13 cellular contexts compared by ENCODE assay signal in genomic region chr19:35270381-35270811, GRCh38. TPM values are rescaled to one million over a fixed set of nuclear protein-coding genes. Genes with fewer than 3 reads are reported as not detected.
DNase-seq lines count a peak whose midpoint lies in the region; ATAC-seq, FAIRE-seq and TF ChIP-seq lines count a peak whose summit lies in the region.
"Had no signal": no experiment of that assay in that cellular context is flagged by ENCODE, and none has a peak within 500 bp of the region (broad histone marks: within the 10 kb centered on the region; RNA-seq: fewer than 3 reads in every experiment).

No MANE protein-coding gene starts in this region.

- POLR2A ChIA-PET in K562 (lab: Yijun Ruan, JAX), result interaction anchor here (0.6 to 1.2 kb wide), 2 partner anchors 48 to 68 kb away, joined by 4 to 6 read pairs; no protein-coding TSS in a partner anchor

- H3K4me3 ChIP-seq in HUES6 (ENCODE audit: low read depth, low read length), result peak overlapping the region; percentile 85
- peak overlapping the region; percentile 56; the same call in 1 of the 2 replicates for H3K4me3 ChIP-seq in K562
- no peak overlapping the region for H3K4me3 ChIP-seq in WERI-Rb-1 (ENCODE audit: low read depth, low read length)

- DNase-seq in CD14-positive monocyte (ENCODE audit: low spot score) (peak; percentile 45), K562 (ENCODE audit: extremely low read depth in 1 of 4, low spot score in 3 of 4) (no peak), natural killer cell (no peak), NCI-H526 (lab: John Stamatoyannopoulos, UW) (no peak), WERI-Rb-1 (no peak)
- no peak for DNase-seq in NK-92 treated with Interleukin-12 subunit alpha and Interleukin-12 subunit beta, amount 100 ng/mL, for 24 hours (lab: John Stamatoyannopoulos, UW)
- DNase-seq: DMS 273 treated with DMSO at 0.1 percent for 48 hours, small intestine had no signal

- no peaks in the 10 kb centered on the region for H4K20me1 ChIP-seq in K562 (replicated peaks; ENCODE audit: control insufficient read depth, insufficient read depth, low read length)

- H3K36me3 Mint-ChIP-seq in CD14-positive monocyte (peaks cover 51 to 55% of the 10 kb centered on the region in 2 donors), natural killer cell (peaks cover 3% of the 10 kb centered on the region)

- no peak for TF ChIP-seq POLR2A in K562 (conservative IDR thresholded peaks at IDR 0.05)

- H3K9me3 Mint-ChIP-seq in CD14-positive monocyte (peaks cover 0 to 2% (median 0%) of the 10 kb centered on the region in 7 donors), natural killer cell (no peaks in the 10 kb centered on the region)

- H3K4me2 ChIP-seq in K562 (ENCODE audit: insufficient read depth, low read length), result peak overlapping the region; percentile 76; the same call in 1 of the 2 replicates

- no peaks in the 10 kb centered on the region for H3K9me1 ChIP-seq in K562 (ENCODE audit: control insufficient read depth, insufficient read depth, low read length)

- H3K9ac ChIP-seq in HUES6 (ENCODE audit: low read length) (no peak overlapping the region), K562 (ENCODE audit: insufficient read depth in 1 of 2, low read depth in 2 of 2, low read length in 2 of 2) (peak overlapping the region in 1 of 2 experiments; percentile 79; a peak in 2 of 4 replicates)

- whole genome bisulfite sequencing in K562 (ENCODE audit: insufficient coverage, low coverage, missing lambda C conversion rate), result 96% methylated on average over 16 of the region's 16 CpGs

- no peaks in the 10 kb centered on the region for H3K27me3 ChIP-seq in HUES6 (ENCODE audit: control insufficient read depth, insufficient read depth, low read length)
- no peaks in the 10 kb centered on the region for H3K27me3 ChIP-seq in K562 (ENCODE audit: control insufficient read depth in 2 of 2, insufficient read depth in 2 of 2, low read length in 2 of 2)
- H3K27me3 ChIP-seq in WERI-Rb-1 (ENCODE audit: insufficient read depth, low read depth, severe bottlenecking), result no peaks in the 10 kb centered on the region

- H3K4me3 Mint-ChIP-seq in CD14-positive monocyte (peak overlapping the region; percentile 35 to 62), natural killer cell (peak overlapping the region; percentile 78)

- CTCF ChIA-PET in K562 (lab: Yijun Ruan, JAX; ENCODE audit: low intra/inter-chr PET ratio), result interaction anchor here (0.7 to 2.0 kb wide), 2 partner anchors 23 to 447 kb away, joined by 3 to 6 read pairs; partner anchors contain the start of gene KMT2B

- BruUV-seq in K562 (replicated peaks; lab: Mats Ljungman, UMichigan), result no TSS peak

- H3K27ac ChIP-seq in HUES6 (ENCODE audit: low read depth, low read length) (no peak overlapping the region), K562 (ENCODE audit: extremely low read depth, low read depth, low read length) (no peak overlapping the region), WERI-Rb-1 (no peak overlapping the region)

- ATAC-seq in K562 (no peak), natural killer cell (no peak), HG03196 (IDR thresholded peaks at IDR 0.05; ENCODE audit: unreplicated experiment) (no peak)

- TF ChIP-seq CTCF in CD14-positive monocyte (IDR thresholded peaks at IDR 0.05) (no peak), K562 (IDR thresholded peaks at IDR 0.05 in 2 of 3, conservative IDR thresholded peaks at IDR 0.05 in 1 of 3; ENCODE audit: insufficient read depth in 2 of 3, low read depth in 1 of 3, low read length in 3 of 3) (no peak), natural killer cell (IDR thresholded peaks at IDR 0.05) (no peak), WERI-Rb-1 (IDR thresholded peaks at IDR 0.05; ENCODE audit: low read depth, low read length) (no peak)

- H3K4me1 ChIP-seq in HUES6 (ENCODE audit: control insufficient read depth, insufficient read depth, low read length), result peaks cover 8% of the 10 kb centered on the region; the same call in 1 of the 2 replicates
- H3K4me1 ChIP-seq in K562 (replicated peaks in 1 of 2; ENCODE audit: control insufficient read depth in 2 of 2, insufficient read depth in 2 of 2, low read length in 2 of 2), result peaks cover 15 to 42% of the 10 kb centered on the region in 2 experiments

- peaks cover 0 to 5% (median 3%) of the 10 kb centered on the region in 3 donors for H3K27me3 Mint-ChIP-seq in CD14-positive monocyte (ENCODE audit: low read depth in 3 of 3)
- H3K27me3 Mint-ChIP-seq in natural killer cell (ENCODE audit: low read depth in 2 of 2), result no peaks in the 10 kb centered on the region

- no peak for TF ChIP-seq EP300 in K562 (IDR thresholded peaks at IDR 0.05; ENCODE audit: low read length)

- no peak for FAIRE-seq in K562 (lab: Jason Lieb, UNC)
- FAIRE-seq: frontal cortex, H54, small intestine had no signal

- no peak overlapping the region for H2AFZ ChIP-seq in K562 (ENCODE audit: low read depth, low read length)

- H3K4me1 Mint-ChIP-seq in CD14-positive monocyte, result peaks cover 56% of the 10 kb centered on the region
- peaks cover 25 to 48% of the 10 kb centered on the region in 2 donors for H3K4me1 Mint-ChIP-seq in natural killer cell

- H3K79me2 ChIP-seq in K562 (ENCODE audit: control insufficient read depth, insufficient read depth, low read length), result peaks cover 23% of the 10 kb centered on the region

- H3K27ac Mint-ChIP-seq in CD14-positive monocyte, result peak overlapping the region in 2 of 7 donors; percentile 19 to 77
- H3K27ac Mint-ChIP-seq in natural killer cell, result peak overlapping the region; percentile 74 to 81

- intact Hi-C loops in CD14-positive monocyte (cut with micrococcal nuclease), result loop anchor here (5.0 kb wide), 4 partner anchors 37 to 227 kb away; no protein-coding TSS in a partner anchor
- intact Hi-C loops in K562 (cut with micrococcal nuclease), result no loop called here
- intact Hi-C loops in natural killer cell (cut with micrococcal nuclease), result no loop called here

- in situ Hi-C loops in K562 (cut with MboI), result loop anchor here (10.0 kb wide), 2 partner anchors 64 to 194 kb away; no protein-coding TSS in a partner anchor

- TF ChIP-seq RAD21 in K562 (CRISPR knock-in tag; conservative IDR thresholded peaks at IDR 0.05 in 1 of 2, IDR thresholded peaks at IDR 0.05 in 1 of 2), result no peak

- H3K9me3 ChIP-seq in HUES6 (ENCODE audit: control insufficient read depth, insufficient read depth, low read depth, low read length), result no peaks in the 10 kb centered on the region
- H3K9me3 ChIP-seq in K562 (replicated peaks; ENCODE audit: control insufficient read depth, insufficient read depth, low read depth, low read length), result no peaks in the 10 kb centered on the region
- H3K9me3 ChIP-seq in WERI-Rb-1 (ENCODE audit: severe bottlenecking), result no peaks in the 10 kb centered on the region

- H3K36me3 ChIP-seq in HUES6 (ENCODE audit: control insufficient read depth, insufficient read depth, low read length) (peaks cover 61% of the 10 kb centered on the region), K562 (ENCODE audit: control insufficient read depth, insufficient read depth, low read length) (peaks cover 71% of the 10 kb centered on the region; the same call in 2 of the 3 replicates), WERI-Rb-1 (peaks cover 67% of the 10 kb centered on the region)

RNA-seq across cellular contexts. Expression of gene USF2, which starts 1.6 kb away (rescaled TPM):
- polyA plus RNA-seq in CD14-positive monocyte (1 to 10 TPM; 2.7 to 5.0 TPM), K562 (2011; rRNA removed) (62.5 and 69.2 TPM in 2 replicates), K562 (2014; fragmentation: Illumina TruSeq; extraction: Trizol) (57.2 and 58.4 TPM in 2 replicates), K562 (2014; fragmentation: Nextera tagmentation; extraction: Ambion mirVana) (under 1 TPM; 0.27 to 0.34 TPM), K562 (2014; rRNA removed) (78.0 and 93.7 TPM in 2 replicates)
- 42.6 and 101 TPM in 2 replicates for total RNA-seq in K562 (2011; cell fraction: chromatin; rRNA removed; ENCODE audit: low replicate concordance)
- total RNA-seq in K562 (2011; cell fraction: nucleolus; rRNA removed), result 81.1 and 82.5 TPM in 2 replicates
- total RNA-seq in K562 (2011; cell fraction: nucleoplasm; rRNA removed), result 54.4 and 62.0 TPM in 2 replicates
- total RNA-seq in K562 (2014; rRNA removed) (79.6 and 92.0 TPM in 2 replicates), K562 (2014; rRNA removed; fragmentation: Illumina TruSeq; extraction: Trizol) (27.8 and 31.1 TPM in 2 replicates), K562 (2015; rRNA removed; fragmentation: Illumina TruSeq; extraction: Trizol) (41.3 and 44.8 TPM in 2 replicates), K562 (2021) (79.6 and 85.1 TPM in 2 replicates), natural killer cell (100 to 1,000 TPM; 243 to 253 (median 250) TPM)
- 53.9 and 98.4 TPM in 2 replicates for polyA plus RNA-seq in K562 (2011; cell fraction: cytosol; rRNA removed)
- 102 and 108 TPM in 2 replicates for polyA plus RNA-seq in K562 (2011; cell fraction: nucleus; rRNA removed)
- 81.4 and 98.5 TPM in 2 replicates for polyA plus RNA-seq in K562 (2012)
- polyA minus RNA-seq in K562 (2011; rRNA and poly(A)+ RNA removed), result 31.5 and 39.4 TPM in 2 replicates
- polyA minus RNA-seq in K562 (2011; cell fraction: cytosol; rRNA and poly(A)+ RNA removed), result 28.5 and 53.2 TPM in 2 replicates
- polyA minus RNA-seq in K562 (2011; cell fraction: nucleus; rRNA and poly(A)+ RNA removed), result 21.7 and 31.3 TPM in 2 replicates

RNA-seq across cellular contexts. Expression of gene HAMP, which starts 11.9 kb away (rescaled TPM):
- polyA plus RNA-seq in CD14-positive monocyte (not detected), K562 (2011; rRNA removed) (0.26 and 0.39 TPM in 2 replicates), K562 (2014; fragmentation: Illumina TruSeq; extraction: Trizol) (0.64 and 1.1 TPM in 2 replicates), K562 (2014; fragmentation: Nextera tagmentation; extraction: Ambion mirVana) (1 to 10 TPM in 1 of 2 experiments, under 1 TPM in 1; 0.65 to 1.0 TPM), K562 (2014; rRNA removed) (0.05 and 0.76 TPM in 2 replicates)
- total RNA-seq in K562 (2011; cell fraction: chromatin; rRNA removed; ENCODE audit: low replicate concordance), result 0.25 and 1.3 TPM in 2 replicates
- 1.5 and 2.1 TPM in 2 replicates for total RNA-seq in K562 (2011; cell fraction: nucleolus; rRNA removed)
- total RNA-seq in K562 (2011; cell fraction: nucleoplasm; rRNA removed), result 0.84 and 1.9 TPM in 2 replicates
- total RNA-seq in K562 (2014; rRNA removed) (not detected in 2 replicates), K562 (2014; rRNA removed; fragmentation: Illumina TruSeq; extraction: Trizol) (0.29 TPM in 1 of 2 replicates, not detected in the other), K562 (2015; rRNA removed; fragmentation: Illumina TruSeq; extraction: Trizol) (0.57 TPM in 1 of 2 replicates, not detected in the other), K562 (2021) (0.29 TPM in 2 replicates), natural killer cell (1 to 10 TPM in 1 of 3 donors, under 1 TPM in 2; 0.34 to 1.5 (median 0.45) TPM)
- 0.74 and 3.9 TPM in 2 replicates for polyA plus RNA-seq in K562 (2011; cell fraction: cytosol; rRNA removed)
- polyA plus RNA-seq in K562 (2011; cell fraction: nucleus; rRNA removed), result 0.24 and 0.74 TPM in 2 replicates
- 0.98 and 2.0 TPM in 2 replicates for polyA plus RNA-seq in K562 (2012)
- 0.11 TPM in 1 of 2 replicates, not detected in the other for polyA minus RNA-seq in K562 (2011; rRNA and poly(A)+ RNA removed)
- 1.6 TPM in 1 of 2 replicates, not detected in the other for polyA minus RNA-seq in K562 (2011; cell fraction: cytosol; rRNA and poly(A)+ RNA removed)
- 0.11 and 0.67 TPM in 2 replicates for polyA minus RNA-seq in K562 (2011; cell fraction: nucleus; rRNA and poly(A)+ RNA removed)
- total RNA-seq: frontal cortex had no signal

RNA-seq across cellular contexts. Expression of gene MAG, which starts 21.6 kb away (rescaled TPM):
- polyA plus RNA-seq in CD14-positive monocyte (not detected), K562 (2011; rRNA removed) (1.4 and 1.6 TPM in 2 replicates), K562 (2014; fragmentation: Illumina TruSeq; extraction: Trizol) (0.61 and 3.3 TPM in 2 replicates), K562 (2014; fragmentation: Nextera tagmentation; extraction: Ambion mirVana) (under 1 TPM; 0.11 to 0.39 TPM), K562 (2014; rRNA removed) (2.9 and 10.0 TPM in 2 replicates)
- total RNA-seq in K562 (2011; cell fraction: chromatin; rRNA removed; ENCODE audit: low replicate concordance), result 9.6 and 21.9 TPM in 2 replicates
- 25.2 and 25.7 TPM in 2 replicates for total RNA-seq in K562 (2011; cell fraction: nucleolus; rRNA removed)
- total RNA-seq in K562 (2011; cell fraction: nucleoplasm; rRNA removed), result 12.0 and 17.2 TPM in 2 replicates
- total RNA-seq in K562 (2014; rRNA removed) (6.3 and 9.0 TPM in 2 replicates), K562 (2014; rRNA removed; fragmentation: Illumina TruSeq; extraction: Trizol) (0.67 and 1.1 TPM in 2 replicates), K562 (2015; rRNA removed; fragmentation: Illumina TruSeq; extraction: Trizol) (2.8 and 4.6 TPM in 2 replicates), K562 (2021) (6.4 and 7.7 TPM in 2 replicates), natural killer cell (not detected)
- polyA plus RNA-seq in K562 (2011; cell fraction: cytosol; rRNA removed), result 1.6 and 6.7 TPM in 2 replicates
- 1.9 and 8.2 TPM in 2 replicates for polyA plus RNA-seq in K562 (2011; cell fraction: nucleus; rRNA removed)
- 2.3 and 5.2 TPM in 2 replicates for polyA plus RNA-seq in K562 (2012)
- polyA minus RNA-seq in K562 (2011; rRNA and poly(A)+ RNA removed), result 1.4 TPM in 1 of 2 replicates, not detected in the other
- 3.0 and 8.6 TPM in 2 replicates for polyA minus RNA-seq in K562 (2011; cell fraction: cytosol; rRNA and poly(A)+ RNA removed)
- polyA minus RNA-seq in K562 (2011; cell fraction: nucleus; rRNA and poly(A)+ RNA removed), result 3.8 and 6.6 TPM in 2 replicates
- total RNA-seq: frontal cortex, lung microvascular endothelial cell had no signal
- polyA plus RNA-seq: small intestine had no signal

RNA-seq across cellular contexts. Expression of gene LSR, which starts 21.6 kb away (rescaled TPM):
- under 1 TPM in 1 of 2 donors, not detected in 1; 0.17 TPM for polyA plus RNA-seq in CD14-positive monocyte
- 30.2 and 123 TPM in 2 replicates for total RNA-seq in K562 (2011; cell fraction: chromatin; rRNA removed; ENCODE audit: low replicate concordance)
- total RNA-seq in K562 (2011; cell fraction: nucleolus; rRNA removed), result 223 and 260 TPM in 2 replicates
- total RNA-seq in K562 (2011; cell fraction: nucleoplasm; rRNA removed), result 130 and 145 TPM in 2 replicates
- 65.1 and 111 TPM in 2 replicates for total RNA-seq in K562 (2014; rRNA removed)
- total RNA-seq in K562 (2014; rRNA removed; fragmentation: Illumina TruSeq; extraction: Trizol), result 10.1 and 11.3 TPM in 2 replicates
- total RNA-seq in K562 (2015; rRNA removed; fragmentation: Illumina TruSeq; extraction: Trizol), result 29.4 and 32.3 TPM in 2 replicates
- 83.3 and 87.9 TPM in 2 replicates for total RNA-seq in K562 (2021)
- 19.6 and 42.8 TPM in 2 replicates for polyA plus RNA-seq in K562 (2011; rRNA removed)
- polyA plus RNA-seq in K562 (2011; cell fraction: cytosol; rRNA removed), result 24.5 and 85.7 TPM in 2 replicates
- polyA plus RNA-seq in K562 (2011; cell fraction: nucleus; rRNA removed), result 44.0 and 102 TPM in 2 replicates
- polyA plus RNA-seq in K562 (2012), result 77.8 and 93.6 TPM in 2 replicates
- 28.0 and 61.6 TPM in 2 replicates for polyA plus RNA-seq in K562 (2014; fragmentation: Illumina TruSeq; extraction: Trizol)
- polyA plus RNA-seq in K562 (2014; fragmentation: Nextera tagmentation; extraction: Ambion mirVana), result under 1 TPM; 0.44 to 0.66 TPM
- 39.4 and 47.4 TPM in 2 replicates for polyA plus RNA-seq in K562 (2014; rRNA removed)
- polyA minus RNA-seq in K562 (2011; rRNA and poly(A)+ RNA removed), result 9.4 and 16.2 TPM in 2 replicates
- 87.6 and 93.3 TPM in 2 replicates for polyA minus RNA-seq in K562 (2011; cell fraction: cytosol; rRNA and poly(A)+ RNA removed)
- polyA minus RNA-seq in K562 (2011; cell fraction: nucleus; rRNA and poly(A)+ RNA removed), result 61.4 and 69.4 TPM in 2 replicates
- total RNA-seq in natural killer cell, result 1 to 10 TPM; 3.4 to 6.9 (median 6.7) TPM

RNA-seq across cellular contexts. Expression of gene FAM187B, which starts 41.9 kb away (rescaled TPM):
- polyA plus RNA-seq in CD14-positive monocyte (not detected), K562 (2011; rRNA removed) (not detected in 2 replicates), K562 (2014; fragmentation: Illumina TruSeq; extraction: Trizol) (not detected in 2 replicates), K562 (2014; fragmentation: Nextera tagmentation; extraction: Ambion mirVana) (under 1 TPM in 1 of 2 experiments, not detected in 1; 0.04 TPM), K562 (2014; rRNA removed) (not detected in 2 replicates)
- 0.25 TPM in 1 of 2 replicates, not detected in the other for total RNA-seq in K562 (2011; cell fraction: chromatin; rRNA removed; ENCODE audit: low replicate concordance)
- total RNA-seq in K562 (2011; cell fraction: nucleolus; rRNA removed), result not detected in 2 replicates
- total RNA-seq in K562 (2011; cell fraction: nucleoplasm; rRNA removed), result not detected in 2 replicates
- total RNA-seq in K562 (2014; rRNA removed) (0.09 TPM in 1 of 2 replicates, not detected in the other), K562 (2014; rRNA removed; fragmentation: Illumina TruSeq; extraction: Trizol) (not detected in 2 replicates), K562 (2015; rRNA removed; fragmentation: Illumina TruSeq; extraction: Trizol) (not detected in 2 replicates), K562 (2021) (not detected in 2 replicates), natural killer cell (not detected)
- polyA plus RNA-seq in K562 (2011; cell fraction: cytosol; rRNA removed), result 0.07 TPM in 1 of 2 replicates, not detected in the other
- 0.10 TPM in 1 of 2 replicates, not detected in the other for polyA plus RNA-seq in K562 (2011; cell fraction: nucleus; rRNA removed)
- polyA plus RNA-seq in K562 (2012), result not detected in 2 replicates
- polyA minus RNA-seq in K562 (2011; rRNA and poly(A)+ RNA removed), result not detected in 2 replicates
- not detected in 2 replicates for polyA minus RNA-seq in K562 (2011; cell fraction: cytosol; rRNA and poly(A)+ RNA removed)
- not detected in 2 replicates for polyA minus RNA-seq in K562 (2011; cell fraction: nucleus; rRNA and poly(A)+ RNA removed)
- total RNA-seq: frontal cortex, lung microvascular endothelial cell had no signal
- polyA plus RNA-seq: small intestine had no signal

Comparison
In these comparisons a context has a peak if more than half of its experiments do, and no peak if none do; other contexts are left out.
1. intact Hi-C loops: an anchor here in CD14-positive monocyte (5.0 kb wide); none called in K562 and natural killer cell.